In the genomic region with DNA sequence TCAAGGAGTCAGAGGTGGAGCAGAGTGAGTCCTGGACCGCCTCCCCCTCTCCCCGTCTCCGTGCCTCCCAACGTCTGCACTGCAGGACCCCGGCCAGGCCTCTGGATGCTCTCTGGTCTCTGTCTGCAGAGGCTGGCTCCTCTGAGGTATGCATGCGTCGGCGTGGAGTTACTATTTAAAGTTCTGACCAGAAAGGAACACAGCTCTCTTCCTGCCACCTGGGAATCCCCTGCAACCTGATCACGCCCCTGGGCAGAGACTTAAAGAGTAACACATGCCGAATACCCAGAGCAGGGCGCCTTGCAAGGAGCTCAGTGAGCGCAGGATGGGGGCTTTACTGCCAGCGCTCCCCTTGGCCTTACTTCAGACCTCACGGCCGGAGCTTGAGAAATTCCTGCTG, we compare ENCODE assay signal across 10 cellular contexts. TPM values are rescaled to one million over a fixed set of nuclear protein-coding genes. Genes with fewer than 3 reads are reported as not detected.
DNase-seq lines count a peak whose midpoint lies in the region; ATAC-seq and TF ChIP-seq lines count a peak whose summit lies in the region.
"Had no signal": no experiment of that assay in that cellular context is flagged by ENCODE, and none has a peak within 500 bp of the region (broad histone marks: within the 10 kb centered on the region; RNA-seq: fewer than 3 reads in every experiment).

No MANE protein-coding gene starts in this region.

- H3K4me3 ChIP-seq in Loucy (ENCODE audit: low read length, poor library complexity, severe bottlenecking) (no peak overlapping the region), muscle layer of colon (ENCODE audit: low read depth in 1 of 2, low read length in 2 of 2) (peak overlapping the region in 1 of 2 donors; percentile 3)

- peak; percentile 93 for ATAC-seq in GM21529 (IDR thresholded peaks at IDR 0.05; ENCODE audit: unreplicated experiment)

- H3K27me3 Mint-ChIP-seq in activated naive CD8-positive, alpha-beta T cell treated with anti-CD3 and anti-CD28 coated beads for 36 hours = no peaks in the 10 kb centered on the region
- H3K27me3 Mint-ChIP-seq: dendritic cell treated with granulocyte-macrophage colony-stimulating factor and Interleukin-4, amounts not matched to agents 40 ng/mL and 50 ng/mL, for 4 days had no signal

- H3K4me1 ChIP-seq in Loucy (ENCODE audit: insufficient read depth, low read length, poor library complexity, severe bottlenecking) = peaks cover 3% of the 10 kb centered on the region
- peaks cover 58% of the 10 kb centered on the region for H3K4me1 ChIP-seq in muscle layer of colon (ENCODE audit: insufficient read depth, low read length)

- H3K9me3 ChIP-seq in Loucy (ENCODE audit: insufficient read depth, low read depth, low read length) = no peaks in the 10 kb centered on the region
- no peaks in the 10 kb centered on the region for H3K9me3 ChIP-seq in muscle layer of colon (ENCODE audit: low read length)

- no peaks in the 10 kb centered on the region for H3K9me2 ChIP-seq in Loucy (replicated peaks; ENCODE audit: low read depth, low read length)

- peaks cover 65% of the 10 kb centered on the region for H3K36me3 Mint-ChIP-seq in activated naive CD8-positive, alpha-beta T cell treated with anti-CD3 and anti-CD28 coated beads for 36 hours

- peak overlapping the region; percentile 72 for H3K27ac ChIP-seq in muscle layer of colon (ENCODE audit: low read depth, low read length)

- peaks cover 89% of the 10 kb centered on the region for H3K4me1 Mint-ChIP-seq in activated naive CD8-positive, alpha-beta T cell treated with anti-CD3 and anti-CD28 coated beads for 36 hours

- H2AFZ ChIP-seq in Loucy (ENCODE audit: low read length) = no peak overlapping the region

- no peaks in the 10 kb centered on the region for H3F3A ChIP-seq in Loucy (ENCODE audit: low read depth)

- H4K20me1 ChIP-seq in Loucy (ENCODE audit: insufficient read depth, low read length, poor library complexity, severe bottlenecking) = peaks cover 34% of the 10 kb centered on the region

- no peak overlapping the region for H3K4me2 ChIP-seq in Loucy (ENCODE audit: low read depth, low read length, poor library complexity, severe bottlenecking)

- peaks cover 60% of the 10 kb centered on the region for H3K79me2 ChIP-seq in Loucy (ENCODE audit: insufficient read depth, low read length)

- H3K27ac Mint-ChIP-seq in activated naive CD8-positive, alpha-beta T cell treated with anti-CD3 and anti-CD28 coated beads for 36 hours = peak overlapping the region; percentile 77
- H3K27ac Mint-ChIP-seq: dendritic cell treated with granulocyte-macrophage colony-stimulating factor and Interleukin-4, amounts not matched to agents 40 ng/mL and 50 ng/mL, for 4 days had no signal

- H3K27me3 ChIP-seq in Loucy (ENCODE audit: insufficient read depth, low read length, poor library complexity, severe bottlenecking) (no peaks in the 10 kb centered on the region), muscle layer of colon (ENCODE audit: control insufficient read depth in 1 of 2, insufficient read depth in 2 of 2, low read length in 2 of 2) (no peaks in the 10 kb centered on the region)

- peaks cover 96% of the 10 kb centered on the region; the same call in 1 of the 2 replicates for H3K36me3 ChIP-seq in Loucy (ENCODE audit: insufficient read depth, low read length)
- H3K36me3 ChIP-seq in muscle layer of colon (ENCODE audit: insufficient read depth, low read length) = peaks cover 81% of the 10 kb centered on the region

- DNase-seq in Daoy (ENCODE audit: low read depth) = peak; percentile 35
- DNase-seq in activated naive CD8-positive, alpha-beta T cell treated with anti-CD3 and anti-CD28 coated beads for 36 hours = peak; percentile 73
- no peak for DNase-seq in NCI-H69 (lab: John Stamatoyannopoulos, UW)
- no peak for DNase-seq in DMS153 (lab: John Stamatoyannopoulos, UW)
- no peak for DNase-seq in GF-D8 (lab: John Stamatoyannopoulos, UW)
- DNase-seq: DND-41 had no signal

- H3K9me3 Mint-ChIP-seq in activated naive CD8-positive, alpha-beta T cell treated with anti-CD3 and anti-CD28 coated beads for 36 hours = no peaks in the 10 kb centered on the region
- H3K9me3 Mint-ChIP-seq: dendritic cell treated with granulocyte-macrophage colony-stimulating factor and Interleukin-4, amounts not matched to agents 40 ng/mL and 50 ng/mL, for 4 days had no signal

- H3K9ac ChIP-seq in Loucy (ENCODE audit: low read depth, low read length, poor library complexity, severe bottlenecking) = peak overlapping the region; percentile 5
- peak overlapping the region; percentile 28 for H3K9ac ChIP-seq in muscle layer of colon (ENCODE audit: low read length)

- H3K4me3 Mint-ChIP-seq in activated naive CD8-positive, alpha-beta T cell treated with anti-CD3 and anti-CD28 coated beads for 36 hours = peak overlapping the region; percentile 81
- H3K4me3 Mint-ChIP-seq: dendritic cell treated with granulocyte-macrophage colony-stimulating factor and Interleukin-4, amounts not matched to agents 40 ng/mL and 50 ng/mL, for 4 days had no signal

- TF ChIP-seq CTCF in Loucy (conservative IDR thresholded peaks at IDR 0.05; ENCODE audit: low read length) = no peak

RNA-seq across cellular contexts. Expression of gene ANXA6, which starts 16.0 kb away (rescaled TPM):
- total RNA-seq in Daoy (2014; rRNA removed; shearing (Covaris generic)) = 178 and 190 TPM in 2 replicates
- total RNA-seq in activated naive CD8-positive, alpha-beta T cell treated with anti-CD3 and anti-CD28 coated beads for 36 hours = 100 to 1,000 TPM; 407 to 417 TPM

Comparison
In these comparisons a context has a peak if more than half of its experiments do, and no peak if none do; other contexts are left out.
1. DNase-seq: peak in Daoy (single experiment) and activated naive CD8-positive, alpha-beta T cell treated with anti-CD3 and anti-CD28 coated beads for 36 hours (single experiment); none in NCI-H69 (single experiment), DMS153 (single experiment) and GF-D8 (single experiment).